9 cellular contexts compared by ENCODE assay signal in genomic region chrX:16946361-16946964, GRCh38. TPM values are rescaled to one million over a fixed set of nuclear protein-coding genes. Genes with fewer than 3 reads are reported as not detected.
DNase-seq lines count a peak whose midpoint lies in the region; ATAC-seq and TF ChIP-seq lines count a peak whose summit lies in the region.
"Had no signal": no experiment of that assay in that cellular context is flagged by ENCODE, and none has a peak within 500 bp of the region (broad histone marks: within the 10 kb centered on the region; RNA-seq: fewer than 3 reads in every experiment).

TSS of gene REPS2 (plus strand) at chrX:16946658. CDS start at chrX:16946862, 204 bp downstream.

- peaks cover 0 to 8% (median 0%) of the 10 kb centered on the region in 8 donors for H3K9me3 ChIP-seq in spleen

- intact Hi-C loops in spleen (cut with DNase I; ENCODE audit: low total_unique reads), result loop anchor here (10.0 kb wide), 1 partner anchor 62 kb away; no protein-coding TSS in a partner anchor

- peak within 1 kb of the TSS; percentile 55 to 70 for H3K4me3 ChIP-seq in cardiac fibroblast (replicated peaks in 1 of 2; ENCODE audit: low read depth in 2 of 2, low read length in 2 of 2)
- peak within 1 kb of the TSS; percentile 35 to 81 (median 52) for H3K4me3 ChIP-seq in spleen

- TF ChIP-seq CTCF in cardiac fibroblast (IDR thresholded peaks at IDR 0.05; ENCODE audit: low read depth, low read length) (no peak), spleen (IDR thresholded peaks at IDR 0.05 in 8 of 11, conservative IDR thresholded peaks at IDR 0.05 in 3 of 11) (no peak)

- H3K27ac ChIP-seq in spleen, result peak within 1 kb of the TSS in 4 of 8 donors; percentile 28 to 63 (median 44)

- H3K4me1 ChIP-seq in spleen, result peaks cover 0 to 18% (median 3%) of the 10 kb centered on the region in 6 donors

- no peaks in the 10 kb centered on the region for H3K27me3 ChIP-seq in spleen (replicated peaks in 1 of 7)

- peak; percentile 79 for ATAC-seq in HG03060 (IDR thresholded peaks at IDR 0.05; ENCODE audit: low read depth, unreplicated experiment)

- TF ChIP-seq POLR2A in spleen (IDR thresholded peaks at IDR 0.05), result no peak

- 2 to 28% (median 12%) methylated on average over 12 to 69 of the region's 71 CpGs; no CpG with 5 or more reads in 1 of the 5 donors for WGBS in spleen, 5 donors

- DNase-seq in SIG-M5 treated with dmso at 0.1 percent for 504 hours (lab: John Stamatoyannopoulos, UW; ENCODE audit: unreplicated experiment), result peak; percentile 51
- DNase-seq in SIG-M5 (lab: John Stamatoyannopoulos, UW), result no peak
- peak; percentile 70 for DNase-seq in NCI-H2171 treated with DMSO at 0.1 percent for 48 hours (lab: John Stamatoyannopoulos, UW)
- DNase-seq in activated CD4-positive, CD25-positive, alpha-beta regulatory T cell (lab: John Stamatoyannopoulos, UW), result peak; percentile 32 to 65 (median 60)
- DNase-seq in cardiac fibroblast (ENCODE audit: low read depth in 2 of 2), result peak; percentile 49 to 71
- DNase-seq in iris pigment epithelial cell (ENCODE audit: low read depth), result peak; percentile 53
- DNase-seq in spleen, result peak; percentile 94
- DNase-seq: DND-41 had no signal

- H3K36me3 ChIP-seq in spleen, result no peaks in the 10 kb centered on the region

RNA-seq across cellular contexts. Expression of gene REPS2, which starts in this region (rescaled TPM):
- total RNA-seq in spleen, result 10 to 100 TPM in 2 of 7 donors, 1 to 10 TPM in 5; 5.5 to 18.3 (median 8.8) TPM
- 1 to 10 TPM; 1.5 to 2.3 (median 1.7) TPM for polyA plus RNA-seq in spleen
